16 cellular contexts compared by ENCODE assay signal in genomic region chr22:17911887-17912286, GRCh38.
DNase-seq lines count a peak whose midpoint lies in the region; ATAC-seq and TF ChIP-seq lines count a peak whose summit lies in the region.
"Had no signal": no experiment of that assay in that cellular context is flagged by ENCODE, and none has a peak within 500 bp of the region (broad histone marks: within the 10 kb centered on the region; RNA-seq: fewer than 3 reads in every experiment).

No MANE protein-coding gene starts in this region.

- H3K9me3 ChIP-seq in right atrium auricular region, result no peaks in the 10 kb centered on the region
- no peaks in the 10 kb centered on the region for H3K9me3 ChIP-seq in gastroesophageal sphincter
- no peaks in the 10 kb centered on the region for H3K9me3 ChIP-seq in gastrocnemius medialis
- H3K9me3 ChIP-seq in vagina, result no peaks in the 10 kb centered on the region
- H3K9me3 ChIP-seq: neutrophil had no signal

- no peaks in the 10 kb centered on the region for H3K9me3 Mint-ChIP-seq in activated T-cell treated with anti-CD3 and anti-CD28 coated beads, Interleukin-2, amount 50 U/mL, for 4 hours
- H3K9me3 Mint-ChIP-seq: activated naive CD8-positive, alpha-beta T cell treated with anti-CD3 and anti-CD28 coated beads for 36 hours; immature natural killer cell had no signal

- H3K27ac ChIP-seq in right atrium auricular region (peak overlapping the region; percentile 87 to 94), gastroesophageal sphincter (peak overlapping the region; percentile 76 to 84 (median 82)), gastrocnemius medialis (peak overlapping the region; percentile 89 to 97 (median 94)), vagina (peak overlapping the region; percentile 73)
- H3K27ac ChIP-seq: neutrophil had no signal

- H3K27me3 Mint-ChIP-seq in activated T-cell treated with anti-CD3 and anti-CD28 coated beads, Interleukin-2, amount 50 U/mL, for 4 hours (ENCODE audit: low read depth), result no peaks in the 10 kb centered on the region
- H3K27me3 Mint-ChIP-seq: activated naive CD8-positive, alpha-beta T cell treated with anti-CD3 and anti-CD28 coated beads for 36 hours had no signal

- no peak overlapping the region for H3K4me3 Mint-ChIP-seq in activated T-cell treated with anti-CD3 and anti-CD28 coated beads, Interleukin-2, amount 50 U/mL, for 4 hours
- H3K4me3 Mint-ChIP-seq: activated naive CD8-positive, alpha-beta T cell treated with anti-CD3 and anti-CD28 coated beads for 36 hours; immature natural killer cell had no signal

- no peaks in the 10 kb centered on the region for H3K36me3 Mint-ChIP-seq in activated T-cell treated with anti-CD3 and anti-CD28 coated beads, Interleukin-2, amount 50 U/mL, for 4 hours (ENCODE audit: insufficient read depth)
- H3K36me3 Mint-ChIP-seq: immature natural killer cell had no signal

- TF ChIP-seq EP300 in gastroesophageal sphincter (IDR thresholded peaks at IDR 0.05), result no peak

- WGBS in gastroesophageal sphincter (ENCODE audit: low coverage in 1 of 2), 2 donors, result 89 to 94% methylated on average over 4 of the region's 4 CpGs

- no peaks in the 10 kb centered on the region for H3K27me3 ChIP-seq in right atrium auricular region
- H3K27me3 ChIP-seq in gastroesophageal sphincter, result no peaks in the 10 kb centered on the region
- no peaks in the 10 kb centered on the region for H3K27me3 ChIP-seq in gastrocnemius medialis
- H3K27me3 ChIP-seq in vagina, result no peaks in the 10 kb centered on the region
- H3K27me3 ChIP-seq: neutrophil had no signal

- H3K4me3 ChIP-seq in right atrium auricular region, result no peak overlapping the region
- H3K4me3 ChIP-seq in gastroesophageal sphincter, result no peak overlapping the region
- H3K4me3 ChIP-seq in gastrocnemius medialis, result no peak overlapping the region
- no peak overlapping the region for H3K4me3 ChIP-seq in vagina
- H3K4me3 ChIP-seq: skin epidermis had no signal

- ATAC-seq in left cardiac atrium, result no peak
- no peak for ATAC-seq in gastroesophageal sphincter
- ATAC-seq in gastrocnemius medialis, result no peak
- ATAC-seq in HG02642 (IDR thresholded peaks at IDR 0.05; ENCODE audit: poor library complexity, unreplicated experiment), result no peak
- no peak for ATAC-seq in activated T-cell treated with anti-CD3 and anti-CD28 coated beads, Interleukin-2, amount 50 U/mL, for 4 hours

- H3K4me1 ChIP-seq in right atrium auricular region (peaks cover 0 to 78% of the 10 kb centered on the region in 2 donors), gastroesophageal sphincter (peaks cover 9 to 85% (median 29%) of the 10 kb centered on the region in 3 donors), gastrocnemius medialis (peaks cover 72 to 76% of the 10 kb centered on the region in 2 donors), vagina (peaks cover 35% of the 10 kb centered on the region)

- DNase-seq in right atrium auricular region (ENCODE audit: low spot score), result no peak
- DNase-seq in left cardiac atrium, result no peak
- DNase-seq in gastrocnemius medialis, result no peak
- no peak for DNase-seq in vagina (ENCODE audit: extremely low spot score in 2 of 2)
- DNase-seq in NCI-H524 (lab: John Stamatoyannopoulos, UW), result no peak
- DNase-seq in activated T-cell treated with anti-CD3 and anti-CD28 coated beads, Interleukin-2, amount 50 U/mL, for 4 hours, result no peak
- DNase-seq: activated CD4-positive, alpha-beta T cell treated with anti-CD3 and anti-CD28 coated beads, Interleukin-2, amount 50 U/mL, for 1 hour; activated naive CD8-positive, alpha-beta T cell treated with anti-CD3 and anti-CD28 coated beads for 36 hours; immature natural killer cell; mesenchymal stem cell; NCI-H2029 treated with DMSO at 0.1 percent for 48 hours; NCI-H69 had no signal

- intact Hi-C loops in left cardiac atrium (cut with DNase I), result loop anchor here (5.0 to 10.0 kb wide), 3 partner anchors 73 to 165 kb away; partner anchors contain the start of gene PEX26 (in 1 of the 2)
- intact Hi-C loops in gastrocnemius medialis (cut with DNase I; ENCODE audit: low total_unique reads), result loop anchor here (1.0 to 2.0 kb wide), 3 partner anchors 89 to 165 kb away; partner anchors contain the start of gene PEX26
- intact Hi-C loops in vagina (cut with DNase I), result no loop called here

- TF ChIP-seq POLR2A in gastroesophageal sphincter (IDR thresholded peaks at IDR 0.05) (no peak), gastrocnemius medialis (IDR thresholded peaks at IDR 0.05) (no peak), vagina (IDR thresholded peaks at IDR 0.05) (no peak)

- TF ChIP-seq CTCF in right atrium auricular region (IDR thresholded peaks at IDR 0.05) (no peak), gastroesophageal sphincter (IDR thresholded peaks at IDR 0.05) (no peak), gastrocnemius medialis (IDR thresholded peaks at IDR 0.05 in 4 of 5, conservative IDR thresholded peaks at IDR 0.05 in 1 of 5) (no peak), vagina (IDR thresholded peaks at IDR 0.05) (no peak)

- peaks cover 3% of the 10 kb centered on the region for H3K4me1 Mint-ChIP-seq in activated T-cell treated with anti-CD3 and anti-CD28 coated beads, Interleukin-2, amount 50 U/mL, for 4 hours (ENCODE audit: low read depth)
- H3K4me1 Mint-ChIP-seq: immature natural killer cell had no signal

- in situ Hi-C loops in gastrocnemius medialis (cut with MboI; ENCODE audit: low sequenced_read_pairs in 4 of 4), result loop anchor here in 2 of 4 donors (5.0 to 25.0 kb wide), 2 partner anchors 110 to 150 kb away; partner anchors contain the start of gene MICAL3 (in 1 of the 2)

- H3K36me3 ChIP-seq in right atrium auricular region, result peaks cover 3% of the 10 kb centered on the region
- no peaks in the 10 kb centered on the region for H3K36me3 ChIP-seq in gastroesophageal sphincter
- no peaks in the 10 kb centered on the region for H3K36me3 ChIP-seq in gastrocnemius medialis
- H3K36me3 ChIP-seq in vagina, result no peaks in the 10 kb centered on the region
- H3K36me3 ChIP-seq: neutrophil had no signal
